Comparison of ENCODE assay signal across 19 cellular contexts in the genomic region with DNA sequence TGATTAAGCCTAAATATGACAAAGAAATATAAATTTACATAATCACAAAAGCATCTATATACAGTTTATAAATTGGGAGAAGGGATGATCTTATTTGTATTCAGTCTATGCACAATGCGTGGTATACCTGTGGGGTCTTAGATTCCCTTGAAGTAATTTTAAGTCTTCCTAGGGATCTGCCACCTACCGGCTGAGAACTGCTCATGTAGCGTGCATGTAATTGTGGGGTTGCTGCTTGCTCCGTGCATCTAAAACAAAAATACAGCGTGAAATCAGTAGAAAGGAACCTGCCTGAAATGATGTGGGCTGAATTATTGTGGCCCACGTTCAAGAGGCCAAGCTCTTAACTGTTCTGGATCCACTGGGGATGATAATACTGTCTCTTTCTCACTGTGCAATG.
DNase-seq lines count a peak whose midpoint lies in the region; ATAC-seq, FAIRE-seq and TF ChIP-seq lines count a peak whose summit lies in the region.
"Had no signal": no experiment of that assay in that cellular context is flagged by ENCODE, and none has a peak within 500 bp of the region (broad histone marks: within the 10 kb centered on the region; RNA-seq: fewer than 3 reads in every experiment).

No MANE protein-coding gene starts in this region.

- POLR2A ChIA-PET in K562 (lab: Yijun Ruan, JAX) = no interaction called here

- peaks cover 0 to 11% of the 10 kb centered on the region in 2 experiments; a peak in 2 of 5 replicates for H3K27me3 ChIP-seq in K562 (ENCODE audit: control insufficient read depth in 2 of 2, insufficient read depth in 2 of 2, low read length in 2 of 2)
- H3K27me3 ChIP-seq: MG63 had no signal

- no peak overlapping the region for H3K4me3 ChIP-seq in K562
- H3K4me3 ChIP-seq: MG63 had no signal

- CTCF ChIA-PET in K562 (lab: Yijun Ruan, JAX; ENCODE audit: low intra/inter-chr PET ratio) = no interaction called here

- H3K4me3 Mint-ChIP-seq in progenitor cell of endocrine pancreas (ENCODE audit: low read depth) = no peak overlapping the region

- BruUV-seq in K562 (replicated peaks; lab: Mats Ljungman, UMichigan) = no TSS peak

- H3K4me1 Mint-ChIP-seq in progenitor cell of endocrine pancreas (ENCODE audit: low read depth) = no peaks in the 10 kb centered on the region

- TF ChIP-seq POLR2A in K562 (conservative IDR thresholded peaks at IDR 0.05) = no peak

- TF ChIP-seq RAD21 in K562 (CRISPR knock-in tag; conservative IDR thresholded peaks at IDR 0.05 in 1 of 2, IDR thresholded peaks at IDR 0.05 in 1 of 2) = no peak

- 3% methylated on average over 6 of the region's 6 CpGs for WGBS in K562 (ENCODE audit: insufficient coverage, low coverage, missing lambda C conversion rate)

- H3K4me2 ChIP-seq in K562 (ENCODE audit: insufficient read depth, low read length) = no peak overlapping the region

- peaks cover 2% of the 10 kb centered on the region for H3K27me3 Mint-ChIP-seq in progenitor cell of endocrine pancreas

- H3K9ac ChIP-seq in K562 (ENCODE audit: insufficient read depth in 1 of 2, low read depth in 2 of 2, low read length in 2 of 2) = no peak overlapping the region

- H3K9me1 ChIP-seq in K562 (ENCODE audit: control insufficient read depth, insufficient read depth, low read length) = no peaks in the 10 kb centered on the region

- TF ChIP-seq CTCF in K562 (IDR thresholded peaks at IDR 0.05 in 2 of 3, conservative IDR thresholded peaks at IDR 0.05 in 1 of 3; ENCODE audit: insufficient read depth in 2 of 3, low read depth in 1 of 3, low read length in 3 of 3) = peak in 2 of 3 experiments; percentile 17 to 34; a peak in 2 of 6 replicates
- TF ChIP-seq CTCF in progenitor cell of endocrine pancreas (IDR thresholded peaks at IDR 0.05; ENCODE audit: unreplicated experiment) = peak; percentile 8

- FAIRE-seq in K562 (lab: Jason Lieb, UNC) = no peak
- FAIRE-seq: H1 had no signal

- no peaks in the 10 kb centered on the region for H3K36me3 Mint-ChIP-seq in progenitor cell of endocrine pancreas (ENCODE audit: insufficient read depth)
- H3K36me3 Mint-ChIP-seq: CD14-positive monocyte had no signal

- H3K9me3 Mint-ChIP-seq in progenitor cell of endocrine pancreas (ENCODE audit: low read depth) = no peaks in the 10 kb centered on the region

- H3K79me2 ChIP-seq in K562 (ENCODE audit: control insufficient read depth, insufficient read depth, low read length) = no peaks in the 10 kb centered on the region

- peak; percentile 73 for ATAC-seq in K562
- no peak for ATAC-seq in Right ventricle myocardium superior (ENCODE audit: poor library complexity)
- ATAC-seq: SK-N-SH treated with all-trans-retinoic acid at 6 μM for 48 hours had no signal

- no peaks in the 10 kb centered on the region for H4K20me1 ChIP-seq in K562 (replicated peaks; ENCODE audit: control insufficient read depth, insufficient read depth, low read length)

- no peaks in the 10 kb centered on the region for H3K36me3 ChIP-seq in K562 (ENCODE audit: control insufficient read depth, insufficient read depth, low read length)
- H3K36me3 ChIP-seq: MG63 had no signal

- no peak overlapping the region for H2AFZ ChIP-seq in K562 (ENCODE audit: low read depth, low read length)

- in situ Hi-C loops in K562 (cut with MboI) = no loop called here

- H3K4me1 ChIP-seq in K562 (replicated peaks in 1 of 2; ENCODE audit: control insufficient read depth in 2 of 2, insufficient read depth in 2 of 2, low read length in 2 of 2) = peaks cover 0 to 5% of the 10 kb centered on the region in 2 experiments; a peak in 2 of 5 replicates

- H3K9me3 ChIP-seq in K562 (replicated peaks; ENCODE audit: control insufficient read depth, insufficient read depth, low read depth, low read length) = no peaks in the 10 kb centered on the region
- H3K9me3 ChIP-seq: MG63 had no signal

- no peak overlapping the region for H3K27ac Mint-ChIP-seq in progenitor cell of endocrine pancreas
- H3K27ac Mint-ChIP-seq: CD14-positive monocyte had no signal

- intact Hi-C loops in K562 (cut with micrococcal nuclease) = loop anchor here (5.0 kb wide), 1 partner anchor 53 kb away; no protein-coding TSS in a partner anchor
- intact Hi-C loops in Right ventricle myocardium superior (cut with DNase I) = no loop called here

- DNase-seq in NCI-H1436 (lab: John Stamatoyannopoulos, UW) = peak; percentile 23
- DNase-seq in NCI-H1436 treated with DMSO at 0.1 percent for 48 hours (lab: John Stamatoyannopoulos, UW) = no peak
- DNase-seq in NCI-H69 (lab: John Stamatoyannopoulos, UW) = peak; percentile 46
- DNase-seq in K562 (ENCODE audit: extremely low read depth in 1 of 4, low spot score in 3 of 4) = peak in 1 of 4 experiments; percentile 26
- DNase-seq in progenitor cell of endocrine pancreas (ENCODE audit: low spot score, unreplicated experiment) = no peak
- DNase-seq in substantia nigra (lab: John Stamatoyannopoulos, UW) = no peak
- DNase-seq in activated CD4-positive, alpha-beta T cell treated with anti-CD3 and anti-CD28 coated beads, Interleukin-2, amount 50 U/mL, for 4 hours = no peak
- no peak for DNase-seq in Right ventricle myocardium superior
- DNase-seq: 8988T, EL, MG63, NCI-H1105, NCI-H1930, NCI-H2171 treated with DMSO at 0.1 percent for 48 hours, NCI-H510A treated with DMSO at 0.1 percent for 48 hours had no signal

- TF ChIP-seq EP300 in K562 (IDR thresholded peaks at IDR 0.05; ENCODE audit: low read length) = no peak

- H3K27ac ChIP-seq in K562 (ENCODE audit: extremely low read depth, low read depth, low read length) (no peak overlapping the region), substantia nigra (ENCODE audit: low read depth, low read length, poor library complexity, severe bottlenecking) (no peak overlapping the region)
- H3K27ac ChIP-seq: HL-60 had no signal

TF ChIP-seq in K562, 482 proteins besides CTCF, POLR2A, EP300 and RAD21:
- TF ChIP-seq, protein P1, sequence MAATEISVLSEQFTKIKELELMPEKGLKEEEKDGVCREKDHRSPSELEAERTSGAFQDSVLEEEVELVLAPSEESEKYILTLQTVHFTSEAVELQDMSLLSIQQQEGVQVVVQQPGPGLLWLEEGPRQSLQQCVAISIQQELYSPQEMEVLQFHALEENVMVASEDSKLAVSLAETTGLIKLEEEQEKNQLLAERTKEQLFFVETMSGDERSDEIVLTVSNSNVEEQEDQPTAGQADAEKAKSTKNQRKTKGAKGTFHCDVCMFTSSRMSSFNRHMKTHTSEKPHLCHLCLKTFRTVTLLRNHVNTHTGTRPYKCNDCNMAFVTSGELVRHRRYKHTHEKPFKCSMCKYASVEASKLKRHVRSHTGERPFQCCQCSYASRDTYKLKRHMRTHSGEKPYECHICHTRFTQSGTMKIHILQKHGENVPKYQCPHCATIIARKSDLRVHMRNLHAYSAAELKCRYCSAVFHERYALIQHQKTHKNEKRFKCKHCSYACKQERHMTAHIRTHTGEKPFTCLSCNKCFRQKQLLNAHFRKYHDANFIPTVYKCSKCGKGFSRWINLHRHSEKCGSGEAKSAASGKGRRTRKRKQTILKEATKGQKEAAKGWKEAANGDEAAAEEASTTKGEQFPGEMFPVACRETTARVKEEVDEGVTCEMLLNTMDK (IDR thresholded peaks at IDR 0.05; ENCODE audit: borderline replicate concordance, insufficient read depth, low read depth, low read length, poor library complexity, severe bottlenecking) = peak; percentile 52
- TF ChIP-seq TCF3 (CRISPR knock-in tag; IDR thresholded peaks at IDR 0.05) = no peak

Comparison
In these comparisons a context has a peak if more than half of its experiments do, and no peak if none do; other contexts are left out.
1. DNase-seq: peak in NCI-H1436 (single experiment) and NCI-H69 (single experiment); none in NCI-H1436 treated with DMSO at 0.1 percent for 48 hours (single experiment), progenitor cell of endocrine pancreas (single experiment), substantia nigra (0 of 49), activated CD4-positive, alpha-beta T cell treated with anti-CD3 and anti-CD28 coated beads, Interleukin-2, amount 50 U/mL, for 4 hours (0 of 2) and Right ventricle myocardium superior (single experiment).